In the genomic region with DNA sequence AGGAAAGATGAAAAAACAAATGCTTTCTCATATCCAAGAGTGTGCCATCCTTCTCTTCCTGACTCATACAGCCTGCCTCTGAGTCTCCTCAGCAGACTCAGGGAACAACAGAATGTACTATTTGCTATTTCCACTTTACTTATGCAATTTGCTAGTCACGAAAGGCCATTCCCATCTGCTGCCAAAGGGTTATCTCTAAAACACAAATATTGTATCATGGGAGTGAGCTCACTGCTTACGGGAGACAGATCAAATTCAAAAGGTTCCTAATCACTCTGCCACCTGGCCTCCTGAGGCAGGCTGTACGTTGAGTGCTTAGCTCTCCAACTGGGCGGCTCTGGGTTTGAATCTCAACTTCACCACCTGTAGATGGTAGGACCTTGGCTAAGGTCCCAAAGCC, we compare ENCODE assay signal across 11 cellular contexts.
DNase-seq lines count a peak whose midpoint lies in the region; ATAC-seq and TF ChIP-seq lines count a peak whose summit lies in the region.
"Had no signal": no experiment of that assay in that cellular context is flagged by ENCODE, and none has a peak within 500 bp of the region (broad histone marks: within the 10 kb centered on the region; RNA-seq: fewer than 3 reads in every experiment).

No MANE protein-coding gene starts in this region.

- WGBS in right cardiac atrium = 41% methylated on average over 4 of the region's 4 CpGs
- WGBS in trophoblast cell (ENCODE audit: extremely low coverage, insufficient coverage, insufficient read length) = no CpG with 5 or more reads among the region's 4 CpGs

- POLR2A ChIA-PET in MCF 10A (lab: Yijun Ruan, JAX) = interaction anchor here (0.6 to 11.2 kb wide), 12 partner anchors 10 to 163 kb away, joined by 3 to 171 read pairs (median 4); partner anchors contain the start of gene GAREM1

- H3K27ac Mint-ChIP-seq in MCF 10A (ENCODE audit: low read depth, unreplicated experiment) = peak overlapping the region; percentile 93

- BruUV-seq in MCF 10A (replicated peaks; lab: Mats Ljungman, UMichigan) = no TSS peak

- H3K9ac ChIP-seq in adipocyte (ENCODE audit: low read length) (peak overlapping the region; percentile 49), trophoblast cell (ENCODE audit: low read length) (no peak overlapping the region)

- no peaks in the 10 kb centered on the region for H3K36me3 ChIP-seq in breast epithelium
- H3K36me3 ChIP-seq in adipocyte (ENCODE audit: control insufficient read depth, insufficient read depth, low read length, severe bottlenecking) = no peaks in the 10 kb centered on the region
- H3K36me3 ChIP-seq in trophoblast cell (ENCODE audit: control insufficient read depth in 1 of 2, insufficient read depth in 2 of 2, low read length in 2 of 2) = no peaks in the 10 kb centered on the region
- H3K36me3 ChIP-seq: neutrophil, upper lobe of left lung had no signal

- H3K36me3 Mint-ChIP-seq in MCF 10A (ENCODE audit: insufficient read depth, unreplicated experiment) = peaks cover 10% of the 10 kb centered on the region

- peaks cover 3% of the 10 kb centered on the region for H3K79me1 ChIP-seq in trophoblast cell (ENCODE audit: low read length)

- no peak overlapping the region for H4K8ac ChIP-seq in trophoblast cell (ENCODE audit: low read depth, low read length)

- no peaks in the 10 kb centered on the region for H3K9me3 Mint-ChIP-seq in MCF 10A (ENCODE audit: unreplicated experiment)

- intact Hi-C loops in MCF 10A (cut with micrococcal nuclease) (loop anchor here (1.0 kb wide), 1 partner anchor 92 kb away; the partner anchor contains the start of gene GAREM1), breast epithelium (cut with DNase I; ENCODE audit: low total_unique reads) (no loop called here), right cardiac atrium (cut with DNase I) (no loop called here)

- H3K4me3 ChIP-seq in breast epithelium (no peak overlapping the region), adipocyte (ENCODE audit: low read length) (no peak overlapping the region), right cardiac atrium (ENCODE audit: low read length) (no peak overlapping the region), trophoblast cell (ENCODE audit: low read depth, low read length) (no peak overlapping the region)
- H3K4me3 ChIP-seq: upper lobe of left lung had no signal

- no peak overlapping the region for H2BK12ac ChIP-seq in trophoblast cell (ENCODE audit: low read length)

- no peak overlapping the region for H2BK120ac ChIP-seq in trophoblast cell (ENCODE audit: insufficient read depth, low read length, poor library complexity)

- no peak overlapping the region for H3K14ac ChIP-seq in trophoblast cell (ENCODE audit: low read length)

- CTCF ChIA-PET in MCF 10A (lab: Yijun Ruan, JAX) = interaction anchor here (0.6 to 9.8 kb wide), 6 partner anchors 36 to 164 kb away, joined by 3 to 74 read pairs (median 3); partner anchors contain the start of gene GAREM1

- DNase-seq in MCF 10A (ENCODE audit: unreplicated experiment) (peak; percentile 91), breast epithelium (ENCODE audit: low spot score in 2 of 2) (no peak), adipocyte (ENCODE audit: low read depth) (peak; percentile 51), right cardiac atrium (no peak), RPMI8226 (no peak), trophoblast cell (no peak), GM03348 (ENCODE audit: low spot score) (no peak)
- DNase-seq: NK-92 treated with Interleukin-12 subunit alpha and Interleukin-12 subunit beta, amount 100 ng/mL, for 24 hours; upper lobe of left lung had no signal

- H3K27me3 Mint-ChIP-seq in MCF 10A (ENCODE audit: insufficient read depth, unreplicated experiment) = no peaks in the 10 kb centered on the region

- no peaks in the 10 kb centered on the region for H3K79me2 ChIP-seq in trophoblast cell (ENCODE audit: control insufficient read depth, insufficient read depth, low read length, poor library complexity)

- no peak overlapping the region for H3K18ac ChIP-seq in trophoblast cell (ENCODE audit: low read length)

- no peak overlapping the region for H2BK5ac ChIP-seq in trophoblast cell (ENCODE audit: low read depth, low read length, poor library complexity)

- H3K4me3 Mint-ChIP-seq in MCF 10A (ENCODE audit: unreplicated experiment) = peak overlapping the region; percentile 58

- H4K91ac ChIP-seq in trophoblast cell (ENCODE audit: low read depth, low read length) = no peak overlapping the region

- H3K27me3 ChIP-seq in breast epithelium (no peaks in the 10 kb centered on the region), adipocyte (replicated peaks; ENCODE audit: control insufficient read depth, insufficient read depth, low read length) (no peaks in the 10 kb centered on the region), right cardiac atrium (ENCODE audit: control insufficient read depth, insufficient read depth) (no peaks in the 10 kb centered on the region), trophoblast cell (ENCODE audit: insufficient read depth, low read length) (no peaks in the 10 kb centered on the region)
- H3K27me3 ChIP-seq: neutrophil, upper lobe of left lung had no signal

- no peak overlapping the region for H2AFZ ChIP-seq in trophoblast cell (ENCODE audit: insufficient read depth, low read length, poor library complexity)

- ATAC-seq in right cardiac atrium (peak; percentile 47 to 75), GM18868 (IDR thresholded peaks at IDR 0.05; ENCODE audit: unreplicated experiment) (no peak)

- no peak overlapping the region for H3K4ac ChIP-seq in trophoblast cell (ENCODE audit: low read depth, low read length)

- H3K9me3 ChIP-seq in breast epithelium (no peaks in the 10 kb centered on the region), adipocyte (ENCODE audit: control insufficient read depth, low read length) (no peaks in the 10 kb centered on the region), right cardiac atrium (ENCODE audit: control insufficient read depth, low read length) (no peaks in the 10 kb centered on the region), trophoblast cell (ENCODE audit: insufficient read depth, low read depth, low read length) (no peaks in the 10 kb centered on the region)
- H3K9me3 ChIP-seq: neutrophil, upper lobe of left lung had no signal

- H3K4me1 ChIP-seq in breast epithelium (peaks cover 3 to 9% of the 10 kb centered on the region in 2 donors), adipocyte (ENCODE audit: control insufficient read depth, insufficient read depth, low read length) (peaks cover 52% of the 10 kb centered on the region), right cardiac atrium (ENCODE audit: control insufficient read depth, insufficient read depth, low read length) (no peaks in the 10 kb centered on the region), trophoblast cell (ENCODE audit: control insufficient read depth in 1 of 2, insufficient read depth in 2 of 2, low read length in 2 of 2) (peaks cover 6 to 20% of the 10 kb centered on the region in 2 experiments)

- no peak overlapping the region for H3K23ac ChIP-seq in trophoblast cell (ENCODE audit: low read length)

- TF ChIP-seq CTCF in MCF 10A (IDR thresholded peaks at IDR 0.05; ENCODE audit: unreplicated experiment) = no peak
- TF ChIP-seq CTCF in breast epithelium (IDR thresholded peaks at IDR 0.05) = no peak

- no peak overlapping the region for H4K12ac ChIP-seq in trophoblast cell (ENCODE audit: low read depth, low read length)

- H3K27ac ChIP-seq in breast epithelium (no peak overlapping the region), right cardiac atrium (ENCODE audit: low read length) (no peak overlapping the region), trophoblast cell (ENCODE audit: low read depth, low read length) (no peak overlapping the region)
- H3K27ac ChIP-seq: neutrophil, upper lobe of left lung had no signal

- H3K4me2 ChIP-seq in trophoblast cell (ENCODE audit: low read length) = no peak overlapping the region

- TF ChIP-seq POLR2A in breast epithelium (IDR thresholded peaks at IDR 0.05) = no peak

- H3K4me1 Mint-ChIP-seq in MCF 10A (ENCODE audit: insufficient read depth, unreplicated experiment) = peaks cover 53% of the 10 kb centered on the region

- H2AK5ac ChIP-seq in trophoblast cell (ENCODE audit: low read length) = no peak overlapping the region

Comparison
In these comparisons a context has a peak if more than half of its experiments do, and no peak if none do; other contexts are left out.
1. DNase-seq: peak in MCF 10A (single experiment) and adipocyte (single experiment); none in breast epithelium (0 of 2), right cardiac atrium (0 of 3), RPMI8226 (single experiment), trophoblast cell (0 of 2) and GM03348 (single experiment).